Comparison of ENCODE assay signal across 17 cellular contexts in genomic region chr19:47323872-47324271, GRCh38. TPM values are rescaled to one million over a fixed set of nuclear protein-coding genes. Genes with fewer than 3 reads are reported as not detected.
A peak's percentile ranks its signal among the peaks of the same experiment; 100 is the strongest.
DNase-seq lines count a peak whose midpoint lies in the region; ATAC-seq and TF ChIP-seq lines count a peak whose summit lies in the region.
"Had no signal": no experiment of that assay in that cellular context is flagged by ENCODE, and none has a peak within 500 bp of the region (broad histone marks: within the 10 kb centered on the region; RNA-seq: fewer than 3 reads in every experiment).

No MANE protein-coding gene starts in this region.

- H3K4me3 ChIP-seq in BLaER1 treated with 17β-estradiol and CSF1 and Interleukin-3, amounts not matched to agents 10 nM and 100 nM: peak overlapping the region in 4 of 10 experiments; percentile 5 to 51 (median 40); a peak in 7 of 20 replicates
- no peak overlapping the region for H3K4me3 ChIP-seq in colonic mucosa
- no peak overlapping the region for H3K4me3 ChIP-seq in skeletal muscle tissue (ENCODE audit: low read length in 3 of 3)
- H3K4me3 ChIP-seq: SJSA1 had no signal

- H3K27ac ChIP-seq in BLaER1 treated with 17β-estradiol and CSF1 and Interleukin-3, amounts not matched to agents 10 nM and 100 nM: peak overlapping the region in 7 of 11 experiments; percentile 11 to 99 (median 84); a peak in 12 of 22 replicates
- H3K27ac ChIP-seq in colonic mucosa (peak overlapping the region; percentile 17), skeletal muscle tissue (ENCODE audit: low read depth, low read length) (peak overlapping the region; percentile 72)
- H3K27ac ChIP-seq: SJSA1 had no signal

- H3K9me3 ChIP-seq in BLaER1 treated with 17β-estradiol and CSF1 and Interleukin-3, amounts not matched to agents 10 nM and 100 nM (replicated peaks in 1 of 11): peaks cover 0 to 30% (median 5%) of the 10 kb centered on the region in 11 experiments; a peak in 12 of 22 replicates
- H3K9me3 ChIP-seq in colonic mucosa: no peaks in the 10 kb centered on the region
- H3K9me3 ChIP-seq in skeletal muscle tissue (ENCODE audit: control insufficient read depth in 3 of 3, low read length in 3 of 3): no peaks in the 10 kb centered on the region
- H3K9me3 ChIP-seq: SJSA1 had no signal

- peak overlapping the region in 8 of 11 experiments; percentile 42 to 98 (median 86); a peak in 15 of 22 replicates for H3K4me2 ChIP-seq in BLaER1 treated with 17β-estradiol and CSF1 and Interleukin-3, amounts not matched to agents 10 nM and 100 nM

- peak; percentile 53 for ATAC-seq in left lobe of liver
- no peak for ATAC-seq in HG03460 (IDR thresholded peaks at IDR 0.05; ENCODE audit: unreplicated experiment)
- ATAC-seq: activated CD8-positive, alpha-beta T cell treated with anti-CD3 and anti-CD28 coated beads for 36 hours had no signal

- no peak for DNase-seq in colonic mucosa
- DNase-seq in left lobe of liver (ENCODE audit: low spot score): no peak
- no peak for DNase-seq in COLO668 (lab: John Stamatoyannopoulos, UW; ENCODE audit: unreplicated experiment)
- DNase-seq in NCI-H446 (lab: John Stamatoyannopoulos, UW): no peak
- DNase-seq in ecto neural progenitor cell (ENCODE audit: low spot score): no peak
- DNase-seq: activated CD8-positive, alpha-beta T cell treated with anti-CD3 and anti-CD28 coated beads for 36 hours; activated T-cell treated with anti-CD3 and anti-CD28 coated beads, Interleukin-2, amount 50 U/mL, for 24 hours; CD4-positive, CD25-positive, alpha-beta regulatory T cell; cortex of kidney; NCI-H1092 treated with DMSO at 0.1 percent for 48 hours; NCI-H2081 treated with DMSO at 0.1 percent for 48 hours; NCI-H526 treated with DMSO at 0.1 percent for 48 hours; stimulated activated CD4-positive, alpha-beta T cell treated with anti-CD3 and anti-CD28 coated beads, Interleukin-2, amount 100 ng/mL, for 48 hours had no signal

- no peaks in the 10 kb centered on the region for H4K20me1 ChIP-seq in BLaER1 treated with 17β-estradiol and CSF1 and Interleukin-3, amounts not matched to agents 10 nM and 100 nM

- H3K4me1 ChIP-seq in BLaER1 treated with 17β-estradiol and CSF1 and Interleukin-3, amounts not matched to agents 10 nM and 100 nM: peaks cover 0 to 100% (median 22%) of the 10 kb centered on the region in 10 experiments; a peak in 16 of 20 replicates
- H3K4me1 ChIP-seq in colonic mucosa (no peaks in the 10 kb centered on the region), skeletal muscle tissue (ENCODE audit: control insufficient read depth in 3 of 3, insufficient read depth in 3 of 3, low read length in 3 of 3) (no peaks in the 10 kb centered on the region)
- H3K4me1 ChIP-seq: SJSA1 had no signal

- H3K36me3 ChIP-seq in BLaER1 treated with 17β-estradiol and CSF1 and Interleukin-3, amounts not matched to agents 10 nM and 100 nM: peaks cover 0 to 29% (median 0%) of the 10 kb centered on the region in 11 experiments; a peak in 7 of 22 replicates
- H3K36me3 ChIP-seq in colonic mucosa: no peaks in the 10 kb centered on the region
- no peaks in the 10 kb centered on the region for H3K36me3 ChIP-seq in skeletal muscle tissue (ENCODE audit: control insufficient read depth in 3 of 3, insufficient read depth in 3 of 3, low read length in 3 of 3)
- H3K36me3 ChIP-seq: SJSA1 had no signal

- H3K9ac ChIP-seq in BLaER1 treated with 17β-estradiol and CSF1 and Interleukin-3, amounts not matched to agents 10 nM and 100 nM: peak overlapping the region in 6 of 11 experiments; percentile 29 to 92 (median 68); a peak in 10 of 22 replicates
- H3K9ac ChIP-seq in colonic mucosa (ENCODE audit: low read depth in 2 of 2, low read length in 2 of 2): no peak overlapping the region
- H3K9ac ChIP-seq in skeletal muscle tissue (ENCODE audit: low read depth in 1 of 3, low read length in 3 of 3): peak overlapping the region in 1 of 3 donors; percentile 45

- H3K27me3 ChIP-seq in BLaER1 treated with 17β-estradiol and CSF1 and Interleukin-3, amounts not matched to agents 10 nM and 100 nM: no peaks in the 10 kb centered on the region
- H3K27me3 ChIP-seq in colonic mucosa (no peaks in the 10 kb centered on the region), skeletal muscle tissue (ENCODE audit: control insufficient read depth in 3 of 3, insufficient read depth in 3 of 3, low read length in 3 of 3) (peaks cover 11 to 31% (median 17%) of the 10 kb centered on the region in 3 donors)
- H3K27me3 ChIP-seq: SJSA1 had no signal

- no peak for TF ChIP-seq CTCF in colonic mucosa (IDR thresholded peaks at IDR 0.05)

- intact Hi-C loops in colonic mucosa (cut with DNase I): no loop called here

RNA-seq across cellular contexts. Expression of gene C5AR2, which starts 8.1 kb away (rescaled TPM):
- total RNA-seq in colonic mucosa (under 1 TPM; 0.74 to 0.82 TPM), left lobe of liver (2.2 TPM), skeletal muscle tissue (0.52 TPM)
- total RNA-seq: SJSA1 had no signal

RNA-seq across cellular contexts. Expression of gene C5AR1, which starts 14.2 kb away (rescaled TPM):
- 10 to 100 TPM in 1 of 2 donors, 1 to 10 TPM in 1; 5.3 to 11.5 TPM for total RNA-seq in colonic mucosa
- 6.2 TPM for total RNA-seq in left lobe of liver
- 1.0 TPM for total RNA-seq in skeletal muscle tissue
- total RNA-seq: SJSA1 had no signal

RNA-seq across cellular contexts. Expression of gene DHX34, which starts 25.2 kb away (rescaled TPM):
- total RNA-seq in colonic mucosa (10 to 100 TPM in 1 of 2 donors, 1 to 10 TPM in 1; 6.3 to 17.8 TPM), left lobe of liver (5.9 TPM), skeletal muscle tissue (7.8 TPM)

RNA-seq across cellular contexts. Expression of gene INAFM1, which starts 49.2 kb away (rescaled TPM):
- 10 to 100 TPM; 12.8 to 19.6 TPM for total RNA-seq in colonic mucosa
- total RNA-seq in left lobe of liver: 5.6 TPM
- 1.6 TPM for total RNA-seq in skeletal muscle tissue

Comparison
In these comparisons a context has a peak if more than half of its experiments do, and no peak if none do; other contexts are left out.
1. H3K27ac ChIP-seq: peak in every context shown above with its lines; median percentile 84 in BLaER1 treated with 17β-estradiol and CSF1 and Interleukin-3, amounts not matched to agents 10 nM and 100 nM; 72 in skeletal muscle tissue; 17 in colonic mucosa.
2. H3K9ac ChIP-seq: peak in BLaER1 treated with 17β-estradiol and CSF1 and Interleukin-3, amounts not matched to agents 10 nM and 100 nM (6 of 11); none in colonic mucosa (0 of 2).